7 cellular contexts compared by ENCODE assay signal in the genomic region with DNA sequence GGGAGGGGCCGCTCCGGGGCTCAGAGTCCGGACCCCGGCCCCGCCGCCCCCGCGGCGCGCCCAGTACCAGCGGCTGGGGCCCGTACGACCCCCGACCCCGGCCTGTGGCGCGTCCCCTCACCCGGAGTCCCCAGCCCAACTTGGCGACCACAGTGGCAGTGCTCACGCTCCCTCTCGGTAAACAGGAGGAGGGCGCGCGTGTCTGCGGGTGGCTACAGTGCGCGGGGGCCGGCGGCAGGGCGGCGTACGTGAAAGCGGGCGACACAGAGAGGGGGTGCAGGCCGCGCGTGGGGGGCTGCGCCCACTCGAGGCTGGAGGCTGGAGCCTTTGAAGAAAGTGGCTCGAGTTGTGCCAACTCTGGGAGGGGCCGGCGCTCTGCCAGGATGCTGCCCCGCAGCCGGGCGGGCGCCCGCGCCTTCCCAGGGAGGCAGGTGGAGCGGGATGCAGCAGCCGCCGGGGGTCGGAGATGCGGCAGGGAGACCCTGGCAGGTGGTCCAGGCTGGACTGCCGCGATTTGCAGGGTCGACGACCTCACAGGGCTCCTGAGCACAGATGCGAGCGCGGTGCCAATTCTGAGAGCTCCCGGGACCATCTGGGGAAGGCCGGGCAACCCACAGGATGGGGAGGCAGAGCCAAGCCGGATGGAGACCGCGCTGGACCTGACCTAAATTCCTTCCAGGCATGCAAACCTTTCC. TPM values are rescaled to one million over a fixed set of nuclear protein-coding genes. Genes with fewer than 3 reads are reported as not detected.
DNase-seq lines count a peak whose midpoint lies in the region; ATAC-seq and TF ChIP-seq lines count a peak whose summit lies in the region.

No MANE protein-coding gene starts in this region.

- no peaks in the 10 kb centered on the region for H3K9me3 Mint-ChIP-seq in activated T-cell treated with anti-CD3 and anti-CD28 coated beads, Interleukin-2, amount 50 U/mL, for 72 hours

- no peak for TF ChIP-seq CTCF in ovary (IDR thresholded peaks at IDR 0.05)

- no peak overlapping the region for H3K27ac ChIP-seq in ovary

- peak overlapping the region; percentile 41 for H3K4me3 ChIP-seq in ovary

- H3K4me1 Mint-ChIP-seq in activated T-cell treated with anti-CD3 and anti-CD28 coated beads, Interleukin-2, amount 50 U/mL, for 72 hours (ENCODE audit: low read depth) = no peaks in the 10 kb centered on the region

- ATAC-seq in HG03135 (IDR thresholded peaks at IDR 0.05; ENCODE audit: unreplicated experiment) (peak; percentile 5), Right ventricle myocardium inferior (peak; percentile 40), GM19452 (IDR thresholded peaks at IDR 0.05; ENCODE audit: unreplicated experiment) (no peak)
- peak; percentile 36 to 49 for ATAC-seq in activated T-cell treated with anti-CD3 and anti-CD28 coated beads, Interleukin-2, amount 50 U/mL, for 72 hours (replicated peaks in 1 of 2)

- WGBS in ovary, 3 donors = 2 to 4% (median 3%) methylated on average over 41 to 65 of the region's 65 CpGs

- no peaks in the 10 kb centered on the region for H3K9me3 ChIP-seq in ovary

- no peak for TF ChIP-seq POLR2A in ovary (IDR thresholded peaks at IDR 0.05)

- peaks cover 3% of the 10 kb centered on the region for H3K4me1 ChIP-seq in ovary (ENCODE audit: insufficient read depth)

- TF ChIP-seq EP300 in ovary (IDR thresholded peaks at IDR 0.05) = no peak

- peaks cover 19% of the 10 kb centered on the region for H3K27me3 Mint-ChIP-seq in activated T-cell treated with anti-CD3 and anti-CD28 coated beads, Interleukin-2, amount 50 U/mL, for 72 hours (ENCODE audit: low read depth)

- no peaks in the 10 kb centered on the region for H3K27me3 ChIP-seq in ovary

- H3K36me3 Mint-ChIP-seq in activated T-cell treated with anti-CD3 and anti-CD28 coated beads, Interleukin-2, amount 50 U/mL, for 72 hours (ENCODE audit: insufficient read depth in 2 of 2) = no peaks in the 10 kb centered on the region

- DNase-seq in activated T-cell treated with anti-CD3 and anti-CD28 coated beads, Interleukin-2, amount 50 U/mL, for 72 hours = peak; percentile 17 to 21
- DNase-seq in Right ventricle myocardium inferior (ENCODE audit: missing footprints) (peak; percentile 82), ovary (no peak), DMS153 (lab: John Stamatoyannopoulos, UW) (no peak), SHP77 (lab: John Stamatoyannopoulos, UW) (no peak)

- intact Hi-C loops in Right ventricle myocardium inferior (cut with DNase I) = loop anchor here (1.0 kb wide), 2 partner anchors 104 to 162 kb away; no protein-coding TSS in a partner anchor
- intact Hi-C loops in ovary (cut with DNase I) = loop anchor here in 2 of 4 donors (5.0 to 10.0 kb wide), 2 partner anchors 105 to 167 kb away; no protein-coding TSS in a partner anchor

- no peak overlapping the region for H3K27ac Mint-ChIP-seq in activated T-cell treated with anti-CD3 and anti-CD28 coated beads, Interleukin-2, amount 50 U/mL, for 72 hours

- H3K36me3 ChIP-seq in ovary = no peaks in the 10 kb centered on the region

- peak overlapping the region; percentile 45 to 50 for H3K4me3 Mint-ChIP-seq in activated T-cell treated with anti-CD3 and anti-CD28 coated beads, Interleukin-2, amount 50 U/mL, for 72 hours

RNA-seq across cellular contexts. Expression of gene PTPRE, which starts 0.7 kb away (rescaled TPM):
- total RNA-seq in activated T-cell treated with anti-CD3 and anti-CD28 coated beads, Interleukin-2, amount 50 U/mL, for 72 hours = 10 to 100 TPM; 23.7 to 31.3 TPM
- 17.4 TPM for total RNA-seq in Right ventricle myocardium inferior
- total RNA-seq in ovary = 10 to 100 TPM in 2 of 7 donors, 1 to 10 TPM in 5; 4.1 to 15.5 (median 7.4) TPM
- polyA plus RNA-seq in ovary = 1 to 10 TPM; 2.1 to 6.9 TPM

RNA-seq across cellular contexts. Expression of gene CLRN3, which starts 14.8 kb away (rescaled TPM):
- total RNA-seq in activated T-cell treated with anti-CD3 and anti-CD28 coated beads, Interleukin-2, amount 50 U/mL, for 72 hours = not detected
- total RNA-seq in Right ventricle myocardium inferior (not detected), ovary (under 1 TPM in 1 of 7 donors, not detected in 6; 0.24 TPM)
- not detected for polyA plus RNA-seq in ovary

Comparison
In these comparisons a context has a peak if more than half of its experiments do, and no peak if none do; other contexts are left out.
1. DNase-seq: peak in activated T-cell treated with anti-CD3 and anti-CD28 coated beads, Interleukin-2, amount 50 U/mL, for 72 hours (2 of 2) and Right ventricle myocardium inferior (single experiment); none in ovary (0 of 5), DMS153 (single experiment) and SHP77 (0 of 2).